Comparison of ENCODE assay signal across 1 cellular context in the genomic region with DNA sequence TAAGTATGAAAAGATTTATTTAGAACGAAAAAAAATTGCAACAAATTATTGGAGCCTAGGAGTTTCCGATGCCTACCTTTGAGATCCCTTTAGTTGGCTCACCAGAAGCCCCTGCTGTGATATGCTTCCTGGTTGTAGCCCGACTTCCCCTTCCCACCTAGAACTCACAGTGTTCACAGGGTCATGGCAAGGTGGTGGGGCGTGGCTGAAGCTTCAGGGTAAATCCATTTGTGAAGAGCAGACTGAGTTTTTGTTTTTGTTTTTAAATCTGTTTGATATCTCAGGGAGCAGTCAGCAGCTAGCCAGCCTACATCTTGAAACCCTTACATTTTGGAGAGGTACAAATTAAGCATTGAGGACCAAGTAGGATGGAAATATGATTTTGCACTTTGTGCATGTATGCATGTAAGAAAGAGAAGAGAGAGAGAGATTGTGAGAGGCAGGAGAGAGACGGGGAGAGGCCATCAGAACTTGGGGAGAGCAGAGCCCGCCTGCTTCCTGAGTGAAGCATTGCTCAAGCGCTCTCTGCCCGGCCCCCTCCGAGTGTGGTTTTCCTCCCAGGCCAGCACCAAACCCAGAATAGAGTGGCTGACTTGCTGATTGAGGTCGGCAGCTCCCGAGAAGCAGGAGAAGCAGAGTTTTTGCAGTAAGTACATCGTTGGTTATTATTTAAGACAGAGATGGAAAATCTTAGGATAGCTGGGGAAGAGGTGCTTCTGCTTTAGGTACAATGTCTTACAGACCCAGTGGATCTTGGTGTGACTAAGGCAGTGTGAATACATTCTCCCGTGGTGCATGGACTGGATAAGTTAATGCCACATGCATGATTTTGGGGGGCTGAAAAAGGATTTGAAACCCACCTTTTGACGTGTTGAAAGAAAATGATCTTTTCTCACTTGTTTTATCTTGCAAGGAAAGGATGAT.
TF ChIP-seq lines count a peak whose summit lies in the region.

No MANE protein-coding gene starts in this region.

TF ChIP-seq in SK-N-SH, 30 proteins besides CTCF, POLR2A, EP300 and RAD21 (continued from another document):
- TF ChIP-seq, protein P1, sequence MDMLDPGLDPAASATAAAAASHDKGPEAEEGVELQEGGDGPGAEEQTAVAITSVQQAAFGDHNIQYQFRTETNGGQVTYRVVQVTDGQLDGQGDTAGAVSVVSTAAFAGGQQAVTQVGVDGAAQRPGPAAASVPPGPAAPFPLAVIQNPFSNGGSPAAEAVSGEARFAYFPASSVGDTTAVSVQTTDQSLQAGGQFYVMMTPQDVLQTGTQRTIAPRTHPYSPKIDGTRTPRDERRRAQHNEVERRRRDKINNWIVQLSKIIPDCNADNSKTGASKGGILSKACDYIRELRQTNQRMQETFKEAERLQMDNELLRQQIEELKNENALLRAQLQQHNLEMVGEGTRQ (IDR thresholded peaks at IDR 0.05; ENCODE audit: borderline replicate concordance, low read depth, low read length): no peak
- TF ChIP-seq RFX5 (IDR thresholded peaks at IDR 0.05; ENCODE audit: low read length) (no peak), TCF12 (IDR thresholded peaks at IDR 0.05) (no peak), RCOR1 (IDR thresholded peaks at IDR 0.05; ENCODE audit: low read length) (no peak)
